ENCODE assay signal across 1 cellular context in the genomic region with DNA sequence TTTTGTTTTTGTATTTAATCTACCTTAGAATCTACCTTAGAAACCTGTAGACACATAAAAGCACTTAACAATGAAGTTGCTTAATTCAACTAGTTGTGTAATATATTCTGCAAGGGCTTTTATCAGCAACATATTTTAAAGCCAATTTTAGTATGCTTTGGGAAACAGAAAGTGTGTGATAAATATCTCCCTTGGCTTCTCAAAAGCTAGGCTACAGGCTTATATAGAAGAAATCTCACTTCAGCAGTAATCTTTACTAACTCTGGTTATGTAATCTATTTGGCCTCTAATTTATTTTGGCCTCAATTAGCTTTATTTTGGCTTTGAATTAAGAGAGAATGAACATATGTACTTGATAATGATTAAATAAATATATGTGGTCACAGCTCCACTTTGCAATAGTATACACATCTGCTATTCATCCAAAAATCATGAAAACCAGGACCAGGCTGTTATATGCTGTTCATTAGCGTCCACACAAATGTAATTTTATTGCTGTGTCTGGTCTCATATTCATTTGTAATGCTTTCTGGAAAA.
TF ChIP-seq lines count a peak whose summit lies in the region.

No MANE protein-coding gene starts in this region.

TF ChIP-seq in K562, 482 proteins besides CTCF, POLR2A, EP300 and RAD21 (continued from another document):
- TF ChIP-seq, protein P1, sequence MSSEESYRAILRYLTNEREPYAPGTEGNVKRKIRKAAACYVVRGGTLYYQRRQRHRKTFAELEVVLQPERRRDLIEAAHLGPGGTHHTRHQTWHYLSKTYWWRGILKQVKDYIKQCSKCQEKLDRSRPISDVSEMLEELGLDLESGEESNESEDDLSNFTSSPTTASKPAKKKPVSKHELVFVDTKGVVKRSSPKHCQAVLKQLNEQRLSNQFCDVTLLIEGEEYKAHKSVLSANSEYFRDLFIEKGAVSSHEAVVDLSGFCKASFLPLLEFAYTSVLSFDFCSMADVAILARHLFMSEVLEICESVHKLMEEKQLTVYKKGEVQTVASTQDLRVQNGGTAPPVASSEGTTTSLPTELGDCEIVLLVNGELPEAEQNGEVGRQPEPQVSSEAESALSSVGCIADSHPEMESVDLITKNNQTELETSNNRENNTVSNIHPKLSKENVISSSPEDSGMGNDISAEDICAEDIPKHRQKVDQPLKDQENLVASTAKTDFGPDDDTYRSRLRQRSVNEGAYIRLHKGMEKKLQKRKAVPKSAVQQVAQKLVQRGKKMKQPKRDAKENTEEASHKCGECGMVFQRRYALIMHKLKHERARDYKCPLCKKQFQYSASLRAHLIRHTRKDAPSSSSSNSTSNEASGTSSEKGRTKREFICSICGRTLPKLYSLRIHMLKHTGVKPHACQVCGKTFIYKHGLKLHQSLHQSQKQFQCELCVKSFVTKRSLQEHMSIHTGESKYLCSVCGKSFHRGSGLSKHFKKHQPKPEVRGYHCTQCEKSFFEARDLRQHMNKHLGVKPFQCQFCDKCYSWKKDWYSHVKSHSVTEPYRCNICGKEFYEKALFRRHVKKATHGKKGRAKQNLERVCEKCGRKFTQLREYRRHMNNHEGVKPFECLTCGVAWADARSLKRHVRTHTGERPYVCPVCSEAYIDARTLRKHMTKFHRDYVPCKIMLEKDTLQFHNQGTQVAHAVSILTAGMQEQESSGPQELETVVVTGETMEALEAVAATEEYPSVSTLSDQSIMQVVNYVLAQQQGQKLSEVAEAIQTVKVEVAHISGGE (CRISPR knock-in tag; IDR thresholded peaks at IDR 0.05), result no peak
- TF ChIP-seq, protein P2, sequence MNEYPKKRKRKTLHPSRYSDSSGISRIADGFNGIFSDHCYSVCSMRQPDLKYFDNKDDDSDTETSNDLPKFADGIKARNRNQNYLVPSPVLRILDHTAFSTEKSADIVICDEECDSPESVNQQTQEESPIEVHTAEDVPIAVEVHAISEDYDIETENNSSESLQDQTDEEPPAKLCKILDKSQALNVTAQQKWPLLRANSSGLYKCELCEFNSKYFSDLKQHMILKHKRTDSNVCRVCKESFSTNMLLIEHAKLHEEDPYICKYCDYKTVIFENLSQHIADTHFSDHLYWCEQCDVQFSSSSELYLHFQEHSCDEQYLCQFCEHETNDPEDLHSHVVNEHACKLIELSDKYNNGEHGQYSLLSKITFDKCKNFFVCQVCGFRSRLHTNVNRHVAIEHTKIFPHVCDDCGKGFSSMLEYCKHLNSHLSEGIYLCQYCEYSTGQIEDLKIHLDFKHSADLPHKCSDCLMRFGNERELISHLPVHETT (CRISPR knock-in tag; conservative IDR thresholded peaks at IDR 0.05 in 1 of 2, IDR thresholded peaks at IDR 0.05 in 1 of 2), result no peak
- TF ChIP-seq CEBPG (CRISPR knock-in tag; IDR thresholded peaks at IDR 0.05) (no peak), CEBPG (tag; conservative IDR thresholded peaks at IDR 0.05 in 1 of 2, IDR thresholded peaks at IDR 0.05 in 1 of 2) (peak; percentile 13 to 50; a peak in 1 of 4 replicates)
